Comparison of ENCODE assay signal across 1 cellular context in genomic region chr2:64939332-64939917, GRCh38.
TF ChIP-seq lines count a peak whose summit lies in the region.

No MANE protein-coding gene starts in this region.

TF ChIP-seq in GM12878, 131 proteins besides CTCF, POLR2A, EP300 and RAD21 (continued from another document and continues in another):
- TF ChIP-seq USF1 (IDR thresholded peaks at IDR 0.05; ENCODE audit: borderline replicate concordance, extremely low read length, insufficient read depth, low read depth, low read length) (no peak), BACH1 (IDR thresholded peaks at IDR 0.05; ENCODE audit: borderline replicate concordance) (0 out of 2 replicates have a peak, but pooled peaks have one; percentile 39), ETV6 (conservative IDR thresholded peaks at IDR 0.05 in 1 of 2, IDR thresholded peaks at IDR 0.05 in 1 of 2; ENCODE audit: borderline replicate concordance in 1 of 2, low read depth in 1 of 2) (peak in 1 of 2 experiments; percentile 29; a peak in 1 of 4 replicates), REST (IDR thresholded peaks at IDR 0.05; ENCODE audit: low read depth, low read length) (no peak), E4F1 (IDR thresholded peaks at IDR 0.05; ENCODE audit: borderline replicate concordance, partially characterized antibody) (no peak), PKNOX1 (IDR thresholded peaks at IDR 0.05) (peak; percentile 52), CEBPZ (IDR thresholded peaks at IDR 0.05; ENCODE audit: low read depth, low read length) (no peak), NKRF (conservative IDR thresholded peaks at IDR 0.05) (peak; percentile 38; the same call in 1 of the 2 replicates), CHD2 (IDR thresholded peaks at IDR 0.05; ENCODE audit: borderline replicate concordance, low read depth, low read length) (peak; percentile 17; the same call in 1 of the 2 replicates), ZBTB11 (CRISPR knock-in tag; IDR thresholded peaks at IDR 0.05) (no peak), RELB (IDR thresholded peaks at IDR 0.05; ENCODE audit: low read depth) (peak; percentile 90), ZNF384 (IDR thresholded peaks at IDR 0.05; ENCODE audit: borderline replicate concordance, low read depth, low read length) (no peak), MEF2A (IDR thresholded peaks at IDR 0.05; ENCODE audit: insufficient read depth, low read depth, low read length) (0 out of 2 replicates have a peak, but pooled peaks have one; percentile 53), TAF1 (IDR thresholded peaks at IDR 0.05; ENCODE audit: borderline replicate concordance, low read depth, low read length) (peak; percentile 18; the same call in 1 of the 2 replicates), MXI1 (IDR thresholded peaks at IDR 0.05; ENCODE audit: low read depth, low read length) (no peak), IRF3 (IDR thresholded peaks at IDR 0.05) (no peak), BHLHE40 (IDR thresholded peaks at IDR 0.05; ENCODE audit: borderline replicate concordance in 1 of 2, low read depth in 2 of 2, low read length in 1 of 2) (peak in 1 of 2 experiments; percentile 51; a peak in 2 of 4 replicates), NFIC (IDR thresholded peaks at IDR 0.05; ENCODE audit: low read depth, low read length) (no peak), POLR2AphosphoS5 (IDR thresholded peaks at IDR 0.05; ENCODE audit: low read length) (peak; percentile 80; the same call in 1 of the 2 replicates), SPI1 (IDR thresholded peaks at IDR 0.05; ENCODE audit: borderline replicate concordance, insufficient read depth, low read depth, low read length) (peak; percentile 43; the same call in 1 of the 2 replicates), ZSCAN29 (IDR thresholded peaks at IDR 0.05) (no peak), PBX3 (IDR thresholded peaks at IDR 0.05; ENCODE audit: insufficient replicate concordance, low read depth, low read length) (peak; percentile 6), IRF4 (IDR thresholded peaks at IDR 0.05; ENCODE audit: low read depth, low read length) (0 out of 2 replicates have a peak, but pooled peaks have one; percentile 6), DPF2 (IDR thresholded peaks at IDR 0.05) (peak; percentile 45; the same call in 1 of the 2 replicates), MLLT1 (IDR thresholded peaks at IDR 0.05) (peak; percentile 80; the same call in 1 of the 2 replicates), SMC3 (IDR thresholded peaks at IDR 0.05; ENCODE audit: borderline replicate concordance, low read length) (peak; percentile 41; the same call in 1 of the 2 replicates), YY1 (IDR thresholded peaks at IDR 0.05; ENCODE audit: low read depth, low read length) (peak; percentile 62; the same call in 1 of the 2 replicates)
